In genomic region chr12:110072636-110073035, GRCh38 we compare ENCODE assay signal across 7 cellular contexts. TPM values are rescaled to one million over a fixed set of nuclear protein-coding genes. Genes with fewer than 3 reads are reported as not detected.
A peak's percentile ranks its signal among the peaks of the same experiment; 100 is the strongest.
DNase-seq lines count a peak whose midpoint lies in the region; ATAC-seq and TF ChIP-seq lines count a peak whose summit lies in the region.
"Not testable (repeated sequence)": the region's sequence is repeated elsewhere in the genome, so short reads cannot be mapped to it uniquely, and the experiment has no call there.

No MANE protein-coding gene starts in this region.

- peaks cover 19% of the 10 kb centered on the region for H3K36me3 Mint-ChIP-seq in activated T-helper 1 cell treated with anti-CD3 and anti-CD28 coated beads, Interleukin-12 subunit alpha, Interleukin-12 subunit beta, Interleukin-2, Interleukin-4 antibody, amounts not matched to agents 30 ng/mL and 10 ng/mL and 1 ng/mL, durations not matched to agents 14 hours and 24 hours and 36 hours (ENCODE audit: low read depth)
- H3K36me3 Mint-ChIP-seq in naive B cell; stimulated activated memory B cell treated with anti-CD40 and anti-IgM and Interleukin-4, amounts not matched to agents 10 μg/mL and 1 μg/mL and 100 μg/mL, for 72 hours: not testable (repeated sequence)

- H3K27ac Mint-ChIP-seq in activated T-helper 1 cell treated with anti-CD3 and anti-CD28 coated beads, Interleukin-12 subunit alpha, Interleukin-12 subunit beta, Interleukin-2, Interleukin-4 antibody, amounts not matched to agents 30 ng/mL and 10 ng/mL and 1 ng/mL, durations not matched to agents 14 hours and 24 hours and 36 hours; naive B cell: not testable (repeated sequence)
- peak overlapping the region; percentile 40 for H3K27ac Mint-ChIP-seq in stimulated activated memory B cell treated with anti-CD40 and anti-IgM and Interleukin-4, amounts not matched to agents 10 μg/mL and 1 μg/mL and 100 μg/mL, for 72 hours

- H3K4me1 Mint-ChIP-seq in activated T-helper 1 cell treated with anti-CD3 and anti-CD28 coated beads, Interleukin-12 subunit alpha, Interleukin-12 subunit beta, Interleukin-2, Interleukin-4 antibody, amounts not matched to agents 30 ng/mL and 10 ng/mL and 1 ng/mL, durations not matched to agents 14 hours and 24 hours and 36 hours (ENCODE audit: low read depth) = peaks cover 56% of the 10 kb centered on the region
- H3K4me1 Mint-ChIP-seq in naive B cell = peaks cover 9 to 24% (median 10%) of the 10 kb centered on the region in 3 donors
- peaks cover 18% of the 10 kb centered on the region for H3K4me1 Mint-ChIP-seq in stimulated activated memory B cell treated with anti-CD40 and anti-IgM and Interleukin-4, amounts not matched to agents 10 μg/mL and 1 μg/mL and 100 μg/mL, for 72 hours

- H4K20me1 ChIP-seq in SU-DHL-6 (ENCODE audit: low read depth, low read length); mammary epithelial cell (ENCODE audit: insufficient read depth, low read length): not testable (repeated sequence)

- not testable (repeated sequence) for H3K27me3 Mint-ChIP-seq in activated T-helper 1 cell treated with anti-CD3 and anti-CD28 coated beads, Interleukin-12 subunit alpha, Interleukin-12 subunit beta, Interleukin-2, Interleukin-4 antibody, amounts not matched to agents 30 ng/mL and 10 ng/mL and 1 ng/mL, durations not matched to agents 14 hours and 24 hours and 36 hours (ENCODE audit: insufficient read depth); naive B cell; stimulated activated memory B cell treated with anti-CD40 and anti-IgM and Interleukin-4, amounts not matched to agents 10 μg/mL and 1 μg/mL and 100 μg/mL, for 72 hours

- H3K9ac ChIP-seq in SU-DHL-6 (ENCODE audit: low read length); mammary epithelial cell (ENCODE audit: insufficient read depth, low read length): not testable (repeated sequence)

- intact Hi-C loops in activated T-helper 1 cell treated with anti-CD3 and anti-CD28 coated beads, Interleukin-12 subunit alpha, Interleukin-12 subunit beta, Interleukin-2, Interleukin-4 antibody, amounts not matched to agents 30 ng/mL and 10 ng/mL and 1 ng/mL, durations not matched to agents 14 hours and 24 hours and 36 hours (cut with micrococcal nuclease); mammary epithelial cell (cut with micrococcal nuclease); heart left ventricle (cut with DNase I): not testable (repeated sequence)

- not testable (repeated sequence) for ATAC-seq in heart left ventricle; naive B cell (ENCODE audit: low read depth in 2 of 2); stimulated activated memory B cell treated with anti-CD40 and anti-IgM and Interleukin-4, amounts not matched to agents 10 μg/mL and 1 μg/mL and 100 μg/mL, for 72 hours

- H3K4me3 Mint-ChIP-seq in activated T-helper 1 cell treated with anti-CD3 and anti-CD28 coated beads, Interleukin-12 subunit alpha, Interleukin-12 subunit beta, Interleukin-2, Interleukin-4 antibody, amounts not matched to agents 30 ng/mL and 10 ng/mL and 1 ng/mL, durations not matched to agents 14 hours and 24 hours and 36 hours = peak overlapping the region; percentile 84
- peak overlapping the region in 7 of 8 donors; percentile 47 to 92 (median 76) for H3K4me3 Mint-ChIP-seq in naive B cell
- H3K4me3 Mint-ChIP-seq in stimulated activated memory B cell treated with anti-CD40 and anti-IgM and Interleukin-4, amounts not matched to agents 10 μg/mL and 1 μg/mL and 100 μg/mL, for 72 hours = peak overlapping the region; percentile 60

- not testable (repeated sequence) for H3K27me3 ChIP-seq in SU-DHL-6 (ENCODE audit: low read length); mammary epithelial cell (ENCODE audit: insufficient read depth, low read length); heart left ventricle

- not testable (repeated sequence) for H3K27ac ChIP-seq in SU-DHL-6 (ENCODE audit: low read depth, low read length); mammary epithelial cell (ENCODE audit: insufficient read depth, low read depth, low read length)
- peak overlapping the region in 1 of 12 donors; percentile 42 for H3K27ac ChIP-seq in heart left ventricle

- WGBS in mammary epithelial cell (ENCODE audit: low coverage, missing lambda C conversion rate) = 18% methylated on average over 9 of the region's 9 CpGs
- WGBS in heart left ventricle, 4 donors = 77 to 89% (median 87%) methylated on average over 9 of the region's 9 CpGs

- H3K4me3 ChIP-seq in GM12864 (ENCODE audit: low read depth, low read length) (peak overlapping the region; percentile 38; the same call in 1 of the 2 replicates), heart left ventricle (peak overlapping the region in 7 of 12 donors; percentile 35 to 58 (median 51))
- H3K4me3 ChIP-seq in SU-DHL-6 (ENCODE audit: insufficient read depth, low read length, poor library complexity, severe bottlenecking); mammary epithelial cell (replicated peaks in 1 of 3; ENCODE audit: insufficient read depth in 1 of 3, low read depth in 2 of 3, low read length in 3 of 3): not testable (repeated sequence)

- not testable (repeated sequence) for BruUV-seq in mammary epithelial cell (replicated peaks; lab: Mats Ljungman, UMichigan)

- not testable (repeated sequence) for H3K4me1 ChIP-seq in mammary epithelial cell (ENCODE audit: insufficient read depth, low read length)
- H3K4me1 ChIP-seq in heart left ventricle = peaks cover 0 to 14% (median 0%) of the 10 kb centered on the region in 12 donors

- CTCF ChIA-PET in mammary epithelial cell (lab: Charles Lee; ENCODE audit: low non-redundant PET) = not testable (repeated sequence)

- in situ Hi-C loops in mammary epithelial cell (cut with MboI; ENCODE audit: low sequenced_read_pairs in 2 of 2) = not testable (repeated sequence)

- not testable (repeated sequence) for H3F3A ChIP-seq in SU-DHL-6 (ENCODE audit: insufficient read depth)

- TF ChIP-seq CTCF in GM12864 (IDR thresholded peaks at IDR 0.05; ENCODE audit: low read depth, low read length, missing control alignments); SU-DHL-6 (IDR thresholded peaks at IDR 0.05; ENCODE audit: insufficient read depth, low read length, poor library complexity, severe bottlenecking); mammary epithelial cell (conservative IDR thresholded peaks at IDR 0.05 in 1 of 2, IDR thresholded peaks at IDR 0.05 in 1 of 2; ENCODE audit: extremely low read depth in 1 of 2, insufficient read depth in 1 of 2, low read depth in 1 of 2, low read length in 2 of 2); heart left ventricle (IDR thresholded peaks at IDR 0.05): not testable (repeated sequence)

- not testable (repeated sequence) for H3K9me3 ChIP-seq in SU-DHL-6 (ENCODE audit: insufficient read depth, low read length); mammary epithelial cell (replicated peaks; ENCODE audit: insufficient read depth, low read length); heart left ventricle

- H3K4me2 ChIP-seq in SU-DHL-6 (ENCODE audit: low read depth, low read length, poor library complexity, severe bottlenecking) = not testable (repeated sequence)
- H3K4me2 ChIP-seq in mammary epithelial cell (ENCODE audit: insufficient read depth, low read depth, low read length) = peak overlapping the region; percentile 79

- not testable (repeated sequence) for DNase-seq in GM12864 (ENCODE audit: low read depth); activated T-helper 1 cell treated with anti-CD3 and anti-CD28 coated beads, Interleukin-12 subunit alpha, Interleukin-12 subunit beta, Interleukin-2, Interleukin-4 antibody, amounts not matched to agents 30 ng/mL and 10 ng/mL and 1 ng/mL, durations not matched to agents 14 hours and 24 hours and 36 hours (ENCODE audit: low spot score); mammary epithelial cell; heart left ventricle; naive B cell

- H3K9me2 ChIP-seq in SU-DHL-6 (replicated peaks; ENCODE audit: insufficient read depth, low read length) = not testable (repeated sequence)

- not testable (repeated sequence) for TF ChIP-seq POLR2A in heart left ventricle (IDR thresholded peaks at IDR 0.05)

- dilution Hi-C loops in mammary epithelial cell (cut with HindIII; ENCODE audit: low sequenced_read_pairs) = not testable (repeated sequence)

- peak overlapping the region; percentile 42 for H2AFZ ChIP-seq in SU-DHL-6 (ENCODE audit: low read depth, low read length, severe bottlenecking)
- peak overlapping the region; percentile 91 for H2AFZ ChIP-seq in mammary epithelial cell (ENCODE audit: low read depth, low read length)

- not testable (repeated sequence) for H3K79me2 ChIP-seq in SU-DHL-6 (ENCODE audit: insufficient read depth, low read length); mammary epithelial cell (ENCODE audit: insufficient read depth, low read length)

- not testable (repeated sequence) for H3K9me3 Mint-ChIP-seq in activated T-helper 1 cell treated with anti-CD3 and anti-CD28 coated beads, Interleukin-12 subunit alpha, Interleukin-12 subunit beta, Interleukin-2, Interleukin-4 antibody, amounts not matched to agents 30 ng/mL and 10 ng/mL and 1 ng/mL, durations not matched to agents 14 hours and 24 hours and 36 hours; naive B cell; stimulated activated memory B cell treated with anti-CD40 and anti-IgM and Interleukin-4, amounts not matched to agents 10 μg/mL and 1 μg/mL and 100 μg/mL, for 72 hours

- H3K36me3 ChIP-seq in SU-DHL-6 (ENCODE audit: low read length); mammary epithelial cell (ENCODE audit: insufficient read depth, low read length); heart left ventricle: not testable (repeated sequence)

RNA-seq across cellular contexts. Expression of gene C12orf76, which starts 24.3 kb away (rescaled TPM):
- total RNA-seq in activated T-helper 1 cell treated with anti-CD3 and anti-CD28 coated beads, Interleukin-12 subunit alpha, Interleukin-12 subunit beta, Interleukin-2, Interleukin-4 antibody, amounts not matched to agents 30 ng/mL and 10 ng/mL and 1 ng/mL, durations not matched to agents 14 hours and 24 hours and 36 hours = 20.3 and 20.8 TPM in 2 replicates
- 10 to 100 TPM in 1 of 2 donors, 1 to 10 TPM in 1; 5.5 to 10.2 TPM for total RNA-seq in mammary epithelial cell
- 4.9 TPM for polyA plus RNA-seq in mammary epithelial cell
- not detected for polyA minus RNA-seq in mammary epithelial cell
- total RNA-seq in heart left ventricle = 10 to 100 TPM in 1 of 9 donors, 1 to 10 TPM in 8; 3.5 to 13.3 (median 4.7) TPM
- 1 to 10 TPM; 4.1 to 7.5 TPM for polyA plus RNA-seq in heart left ventricle
- 10 to 100 TPM; 10.6 to 19.8 (median 16.7) TPM for polyA plus RNA-seq in naive B cell (ENCODE audit: low read depth in 6 of 6)

RNA-seq across cellular contexts. Expression of gene IFT81, which starts 51.5 kb away (rescaled TPM):
- 0.91 and 1.2 TPM in 2 replicates for total RNA-seq in activated T-helper 1 cell treated with anti-CD3 and anti-CD28 coated beads, Interleukin-12 subunit alpha, Interleukin-12 subunit beta, Interleukin-2, Interleukin-4 antibody, amounts not matched to agents 30 ng/mL and 10 ng/mL and 1 ng/mL, durations not matched to agents 14 hours and 24 hours and 36 hours
- total RNA-seq in mammary epithelial cell (10 to 100 TPM in 1 of 2 donors, 1 to 10 TPM in 1; 8.8 to 11.8 TPM), heart left ventricle (1 to 10 TPM; 6.1 to 9.8 (median 8.9) TPM)
- polyA plus RNA-seq in mammary epithelial cell (3.4 TPM), heart left ventricle (1 to 10 TPM; 4.3 to 6.7 TPM), naive B cell (ENCODE audit: low read depth in 6 of 6) (1 to 10 TPM in 4 of 6 donors, under 1 TPM in 1, not detected in 1; 0.84 to 1.9 (median 1.4) TPM)
- polyA minus RNA-seq in mammary epithelial cell = 8.3 TPM
